In the genomic region with DNA sequence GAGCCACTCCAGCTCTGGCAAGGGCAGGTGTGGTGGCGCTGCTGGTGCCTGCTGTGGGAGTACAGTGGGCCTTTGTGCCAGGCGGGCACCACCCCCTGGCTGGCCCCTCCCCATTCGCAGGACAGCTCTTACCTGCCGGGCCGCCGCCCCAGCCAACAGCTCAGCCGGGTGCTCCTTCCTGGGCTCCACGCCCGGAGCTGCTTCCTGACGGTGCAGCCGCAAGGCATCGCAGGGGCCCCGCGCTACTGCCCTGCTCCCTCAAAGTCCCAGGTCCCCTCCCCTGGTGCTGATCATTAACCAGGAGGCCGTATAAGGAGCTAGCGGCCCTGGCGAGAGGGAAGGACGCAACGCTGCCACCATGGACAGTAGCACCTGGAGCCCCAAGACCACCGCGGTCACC, we compare ENCODE assay signal across 13 cellular contexts. TPM values are rescaled to one million over a fixed set of nuclear protein-coding genes. Genes with fewer than 3 reads are reported as not detected.
DNase-seq lines count a peak whose midpoint lies in the region; ATAC-seq and TF ChIP-seq lines count a peak whose summit lies in the region.
"Had no signal": no experiment of that assay in that cellular context is flagged by ENCODE, and none has a peak within 500 bp of the region (broad histone marks: within the 10 kb centered on the region; RNA-seq: fewer than 3 reads in every experiment).

A gene (plus strand): TSS at position 338 of the 400 bp plus-strand sequence. CDS start 21 bp downstream, at position 359.

- no peak within 1 kb of the TSS for H3K27ac ChIP-seq in mammary epithelial cell (ENCODE audit: insufficient read depth, low read depth, low read length)
- no peak within 1 kb of the TSS for H3K27ac ChIP-seq in left lung
- H3K27ac ChIP-seq: cardiac muscle cell had no signal

- H3K36me3 Mint-ChIP-seq in Calu3 (ENCODE audit: insufficient read depth, unreplicated experiment) = peaks cover 12% of the 10 kb centered on the region
- H3K36me3 Mint-ChIP-seq: activated CD4-positive, alpha-beta memory T cell treated with anti-CD3 and anti-CD28 coated beads for 36 hours; memory B cell had no signal

- H3K4me2 ChIP-seq in mammary epithelial cell (ENCODE audit: insufficient read depth, low read depth, low read length) = peak within 1 kb of the TSS; percentile 6

- peak within 1 kb of the TSS; percentile 54 for H3K27ac Mint-ChIP-seq in Calu3 (ENCODE audit: unreplicated experiment)
- H3K27ac Mint-ChIP-seq: activated CD4-positive, alpha-beta memory T cell treated with anti-CD3 and anti-CD28 coated beads for 36 hours; memory B cell had no signal

- H3K36me3 ChIP-seq in mammary epithelial cell (ENCODE audit: insufficient read depth, low read length) = no peaks in the 10 kb centered on the region
- no peaks in the 10 kb centered on the region for H3K36me3 ChIP-seq in left lung
- H3K36me3 ChIP-seq: cardiac muscle cell had no signal

- no peaks in the 10 kb centered on the region for H4K20me1 ChIP-seq in mammary epithelial cell (ENCODE audit: insufficient read depth, low read length)

- H3K9me3 Mint-ChIP-seq in Calu3 (ENCODE audit: low read depth, unreplicated experiment) = no peaks in the 10 kb centered on the region
- H3K9me3 Mint-ChIP-seq: activated CD4-positive, alpha-beta memory T cell treated with anti-CD3 and anti-CD28 coated beads for 36 hours; memory B cell had no signal

- ATAC-seq in left lung (peak; percentile 96), HG03457 (IDR thresholded peaks at IDR 0.05; ENCODE audit: unreplicated experiment) (no peak)

- peaks cover 10% of the 10 kb centered on the region for H3K4me1 ChIP-seq in mammary epithelial cell (ENCODE audit: insufficient read depth, low read length)
- H3K4me1 ChIP-seq in left lung = no peaks in the 10 kb centered on the region

- in situ Hi-C loops in mammary epithelial cell (cut with MboI; ENCODE audit: low sequenced_read_pairs in 2 of 2) = no loop called here
- in situ Hi-C loops in G401 (cut with HindIII; ENCODE audit: low sequenced_read_pairs) = no loop called here

- WGBS in mammary epithelial cell (ENCODE audit: low coverage, missing lambda C conversion rate) = 28% methylated on average over 18 of the region's 21 CpGs

- intact Hi-C loops in Calu3 (cut with micrococcal nuclease; ENCODE audit: unreplicated experiment) (no loop called here), mammary epithelial cell (cut with micrococcal nuclease) (no loop called here), left lung (cut with DNase I) (no loop called here)

- H3K79me2 ChIP-seq in mammary epithelial cell (ENCODE audit: insufficient read depth, low read length) = no peaks in the 10 kb centered on the region

- dilution Hi-C loops in mammary epithelial cell (cut with HindIII; ENCODE audit: low sequenced_read_pairs) = no loop called here

- no peaks in the 10 kb centered on the region for H3K27me3 ChIP-seq in mammary epithelial cell (ENCODE audit: insufficient read depth, low read length)
- H3K27me3 ChIP-seq in left lung = peaks cover 10 to 51% of the 10 kb centered on the region in 2 donors
- H3K27me3 ChIP-seq: cardiac muscle cell had no signal

- BruUV-seq in Calu3 (replicated peaks; lab: Mats Ljungman, UMichigan) (no TSS peak), mammary epithelial cell (replicated peaks; lab: Mats Ljungman, UMichigan) (no TSS peak)

- DNase-seq in Calu3 (peak; percentile 95), NCI-H2081 (lab: John Stamatoyannopoulos, UW) (peak; percentile 72 to 90), mammary epithelial cell (peak; percentile 76), left lung (peak; percentile 63 to 83), G401 (ENCODE audit: low spot score) (no peak), nucleus accumbens (lab: John Stamatoyannopoulos, UW) (no peak)
- no peak for DNase-seq in stimulated activated CD8-positive, alpha-beta memory T cell treated with anti-CD3 and anti-CD28 coated beads, Interleukin-4, amount 100 ng/mL, for 48 hours
- DNase-seq: activated CD4-positive, alpha-beta memory T cell treated with anti-CD3 and anti-CD28 coated beads for 36 hours; NCI-H2171 treated with DMSO at 0.1 percent for 48 hours; psoas muscle had no signal

- peak within 1 kb of the TSS; percentile 35 for H3K4me3 Mint-ChIP-seq in Calu3 (ENCODE audit: low read depth, unreplicated experiment)
- H3K4me3 Mint-ChIP-seq: activated CD4-positive, alpha-beta memory T cell treated with anti-CD3 and anti-CD28 coated beads for 36 hours; memory B cell had no signal

- H3K9me3 ChIP-seq in mammary epithelial cell (replicated peaks; ENCODE audit: insufficient read depth, low read length) = no peaks in the 10 kb centered on the region
- no peaks in the 10 kb centered on the region for H3K9me3 ChIP-seq in left lung
- H3K9me3 ChIP-seq: psoas muscle had no signal

- no peak within 1 kb of the TSS for H2AFZ ChIP-seq in mammary epithelial cell (ENCODE audit: low read depth, low read length)

- H3K9ac ChIP-seq in mammary epithelial cell (ENCODE audit: insufficient read depth, low read length) = no peak within 1 kb of the TSS

- peaks cover 7% of the 10 kb centered on the region for H3K27me3 Mint-ChIP-seq in Calu3 (ENCODE audit: unreplicated experiment)

- H3K4me1 Mint-ChIP-seq in Calu3 (ENCODE audit: low read depth, unreplicated experiment) = peaks cover 26% of the 10 kb centered on the region
- H3K4me1 Mint-ChIP-seq: memory B cell had no signal

- TF ChIP-seq CTCF in Calu3 (IDR thresholded peaks at IDR 0.05; ENCODE audit: unreplicated experiment) (no peak), mammary epithelial cell (conservative IDR thresholded peaks at IDR 0.05 in 1 of 2, IDR thresholded peaks at IDR 0.05 in 1 of 2; ENCODE audit: extremely low read depth in 1 of 2, insufficient read depth in 1 of 2, low read depth in 1 of 2, low read length in 2 of 2) (no peak), left lung (IDR thresholded peaks at IDR 0.05) (no peak)

- H3K4me3 ChIP-seq in mammary epithelial cell (replicated peaks in 1 of 3; ENCODE audit: insufficient read depth in 1 of 3, low read depth in 2 of 3, low read length in 3 of 3) (no peak within 1 kb of the TSS), left lung (no peak within 1 kb of the TSS)
- H3K4me3 ChIP-seq: cardiac muscle cell, psoas muscle had no signal

- CTCF ChIA-PET in Calu3 (lab: Charles Lee) = interaction anchor here (0.8 to 1.8 kb wide), 9 partner anchors 12 to 223 kb away, joined by 3 to 13 read pairs (median 5); no protein-coding TSS in a partner anchor
- CTCF ChIA-PET in mammary epithelial cell (lab: Charles Lee; ENCODE audit: low non-redundant PET) = interaction anchor here (0.8 kb wide), 1 partner anchor 73 kb away, joined by 3 read pairs; no protein-coding TSS in a partner anchor

RNA-seq across cellular contexts. Expression of the gene that starts here (rescaled TPM):
- 7.5 and 8.6 TPM in 2 replicates for total RNA-seq in Calu3 (2022)
- total RNA-seq in mammary epithelial cell = under 1 TPM; 0.17 to 0.66 TPM
- polyA plus RNA-seq in mammary epithelial cell = 7.3 TPM
- 23.2 TPM for polyA minus RNA-seq in mammary epithelial cell
- total RNA-seq in left lung = 1 to 10 TPM in 1 of 2 donors, under 1 TPM in 1; 0.42 to 1.1 TPM
- not detected in 2 replicates for total RNA-seq in G401 (2014; rRNA removed; shearing (Covaris generic))
- total RNA-seq: activated CD4-positive, alpha-beta memory T cell treated with anti-CD3 and anti-CD28 coated beads for 36 hours had no signal

Comparison
In these comparisons a context has a peak if more than half of its experiments do, and no peak if none do; other contexts are left out.
1. DNase-seq: peak in Calu3 (single experiment), NCI-H2081 (2 of 2), mammary epithelial cell (single experiment) and left lung (2 of 2); none in G401 (single experiment), stimulated activated CD8-positive, alpha-beta memory T cell treated with anti-CD3 and anti-CD28 coated beads, Interleukin-4, amount 100 ng/mL, for 48 hours (single experiment) and nucleus accumbens (0 of 56).